20 cellular contexts compared by ENCODE assay signal in genomic region chr6:143225929-143226328, GRCh38.
"Had no signal": no experiment of that assay in that cellular context is flagged by ENCODE, and none has a peak within 500 bp of the region (broad histone marks: within the 10 kb centered on the region; RNA-seq: fewer than 3 reads in every experiment).

No MANE protein-coding gene starts in this region.

- H3K9me3 Mint-ChIP-seq: IgD-negative memory B cell had no signal

- DNase-seq: activated CD4-positive, alpha-beta T cell treated with anti-CD3 and anti-CD28 coated beads for 4 hours; activated CD8-positive, alpha-beta memory T cell treated with anti-CD3 and anti-CD28 coated beads, Interleukin-2, amount 50 U/mL, for 48 hours; activated CD8-positive, alpha-beta T cell treated with anti-CD3 and anti-CD28 coated beads, Interleukin-2, amount 10 ng/mL, durations not matched to agents 7 days and 5 days; activated naive CD4-positive, alpha-beta T cell treated with anti-CD3 and anti-CD28 coated beads, Interleukin-2, amount 50 U/mL, for 16 hours; activated naive CD8-positive, alpha-beta T cell treated with anti-CD3 and anti-CD28 coated beads, Interleukin-2, amount 10 ng/mL, durations not matched to agents 7 days and 5 days; activated T-cell treated with anti-CD3 and anti-CD28 coated beads, Interleukin-2, amount 50 U/mL, for 1 hour; adrenal gland; anterior cingulate cortex; central memory CD4-positive, alpha-beta T cell; KG1; NCI-H1105; NCI-H1436 treated with DMSO at 0.1 percent for 48 hours; NCI-H187; NCI-H2081; NCI-H510A treated with DMSO at 0.1 percent for 48 hours; Peyer's patch; SHP77 treated with DMSO at 0.1 percent for 48 hours had no signal

- H3K4me3 ChIP-seq: adrenal gland, Peyer's patch had no signal

- H3K4me1 Mint-ChIP-seq: activated naive CD8-positive, alpha-beta T cell treated with anti-CD3 and anti-CD28 coated beads, Interleukin-2, amount 10 ng/mL, durations not matched to agents 7 days and 5 days; IgD-negative memory B cell had no signal

- H3K27ac Mint-ChIP-seq: activated CD8-positive, alpha-beta T cell treated with anti-CD3 and anti-CD28 coated beads, Interleukin-2, amount 10 ng/mL, durations not matched to agents 7 days and 5 days; activated naive CD8-positive, alpha-beta T cell treated with anti-CD3 and anti-CD28 coated beads, Interleukin-2, amount 10 ng/mL, durations not matched to agents 7 days and 5 days; T-helper 1 cell treated with Interleukin-12 subunit alpha and Interleukin-12 subunit beta and Interleukin-4 antibody, amounts not matched to agents 30 μg/mL and 1 μg/mL, for 36 hours had no signal

- H3K27me3 ChIP-seq: adrenal gland, Peyer's patch had no signal

- H3K4me3 Mint-ChIP-seq: activated CD8-positive, alpha-beta T cell treated with anti-CD3 and anti-CD28 coated beads, Interleukin-2, amount 10 ng/mL, durations not matched to agents 7 days and 5 days; activated naive CD8-positive, alpha-beta T cell treated with anti-CD3 and anti-CD28 coated beads, Interleukin-2, amount 10 ng/mL, durations not matched to agents 7 days and 5 days; IgD-negative memory B cell; T-helper 1 cell treated with Interleukin-12 subunit alpha and Interleukin-12 subunit beta and Interleukin-4 antibody, amounts not matched to agents 30 μg/mL and 1 μg/mL, for 36 hours had no signal

- H3K27ac ChIP-seq: adrenal gland, Peyer's patch had no signal

- H3K36me3 ChIP-seq: adrenal gland, Peyer's patch had no signal

- H3K9me3 ChIP-seq: adrenal gland, Peyer's patch had no signal

- H3K27me3 Mint-ChIP-seq: activated naive CD8-positive, alpha-beta T cell treated with anti-CD3 and anti-CD28 coated beads, Interleukin-2, amount 10 ng/mL, durations not matched to agents 7 days and 5 days; IgD-negative memory B cell had no signal

- ATAC-seq: activated CD4-positive, CD25-positive, alpha-beta regulatory T cell treated with anti-CD3 and anti-CD28 coated beads, Interleukin-2, amount 50 U/mL, for 24 hours; activated CD8-positive, alpha-beta T cell treated with anti-CD3 and anti-CD28 coated beads, Interleukin-2, amount 10 ng/mL, durations not matched to agents 7 days and 5 days had no signal
